Comparison of ENCODE assay signal across 7 cellular contexts in the genomic region with DNA sequence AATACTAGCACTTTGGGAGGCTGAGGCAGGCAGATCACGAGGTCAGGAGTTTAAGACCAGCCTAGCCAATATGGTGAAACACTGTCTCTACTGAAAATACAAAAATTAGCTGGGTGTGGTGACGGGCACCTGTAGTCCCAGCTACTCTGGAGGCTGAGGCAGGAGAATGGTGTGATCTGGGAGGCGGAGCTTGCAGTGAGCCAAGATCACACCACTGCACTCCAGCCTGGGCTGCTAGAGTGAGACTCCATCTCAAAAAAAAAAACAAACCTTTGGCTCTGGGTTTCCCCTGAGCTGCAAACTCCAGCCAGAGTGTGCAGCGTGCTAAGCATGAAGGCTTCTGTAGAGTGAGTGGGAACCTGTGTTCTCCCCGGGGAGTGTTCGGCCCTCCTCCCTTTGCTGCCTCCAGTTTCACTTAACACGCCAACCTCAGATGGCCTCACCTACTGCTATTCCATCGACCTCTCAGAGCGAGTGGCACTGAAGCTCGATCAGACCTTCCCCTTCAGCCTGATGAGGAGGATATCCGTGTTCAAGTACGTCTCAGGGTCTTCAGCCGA. TPM values are rescaled to one million over a fixed set of nuclear protein-coding genes. Genes with fewer than 3 reads are reported as not detected.
DNase-seq lines count a peak whose midpoint lies in the region; ATAC-seq and TF ChIP-seq lines count a peak whose summit lies in the region.
"Not testable (repeated sequence)": the region's sequence is repeated elsewhere in the genome, so short reads cannot be mapped to it uniquely, and the experiment has no call there.

No MANE protein-coding gene starts in this region.

- peaks cover 35 to 71% of the 10 kb centered on the region in 2 donors for H3K36me3 Mint-ChIP-seq in CD4-positive, alpha-beta memory T cell
- peaks cover 61% of the 10 kb centered on the region for H3K36me3 Mint-ChIP-seq in activated B cell treated with CpG ODN at 0.5 μM for 24 hours (ENCODE audit: low read depth)
- peaks cover 71% of the 10 kb centered on the region for H3K36me3 Mint-ChIP-seq in effector memory CD8-positive, alpha-beta T cell (ENCODE audit: insufficient read depth)
- peaks cover 31 to 42% of the 10 kb centered on the region in 2 donors for H3K36me3 Mint-ChIP-seq in stimulated activated naive B cell treated with anti-CD40 and anti-IgM and Interleukin-4, amounts not matched to agents 10 μg/mL and 1 μg/mL and 100 μg/mL, for 72 hours

- intact Hi-C loops in CD4-positive, alpha-beta memory T cell (cut with micrococcal nuclease); activated B cell treated with CpG ODN at 0.5 μM for 24 hours (cut with micrococcal nuclease): not testable (repeated sequence)

- not testable (repeated sequence) for H3K27ac ChIP-seq in CD4-positive, alpha-beta memory T cell (ENCODE audit: low read depth, low read length)

- peaks cover 20% of the 10 kb centered on the region for H3K4me1 ChIP-seq in CD4-positive, alpha-beta memory T cell (ENCODE audit: insufficient read depth, low read length)

- peak overlapping the region in 4 of 7 donors; percentile 6 to 67 (median 42) for H3K27ac Mint-ChIP-seq in CD4-positive, alpha-beta memory T cell
- H3K27ac Mint-ChIP-seq in activated B cell treated with CpG ODN at 0.5 μM for 24 hours = not testable (repeated sequence)
- peak overlapping the region; percentile 6 to 19 for H3K27ac Mint-ChIP-seq in effector memory CD8-positive, alpha-beta T cell
- peak overlapping the region; percentile 31 for H3K27ac Mint-ChIP-seq in stimulated activated naive B cell treated with anti-CD40 and anti-IgM and Interleukin-4, amounts not matched to agents 10 μg/mL and 1 μg/mL and 100 μg/mL, for 72 hours

- peaks cover 55% of the 10 kb centered on the region for H3K36me3 ChIP-seq in CD4-positive, alpha-beta memory T cell (ENCODE audit: insufficient read depth, low read length)

- POLR2A ChIA-PET in CD4-positive, alpha-beta memory T cell (lab: Charles Lee; ENCODE audit: partially characterized antibody) = not testable (repeated sequence)
- POLR2A ChIA-PET in activated B cell treated with CpG ODN at 0.5 μM for 24 hours (lab: Charles Lee) = interaction anchor here (1.1 kb wide), 1 partner anchor 33 kb away, joined by 3 read pairs; no protein-coding TSS in a partner anchor

- DNase-seq in CD4-positive, alpha-beta memory T cell; activated B cell treated with CpG ODN at 0.5 μM for 24 hours; effector memory CD8-positive, alpha-beta T cell: not testable (repeated sequence)
- peak; percentile 35 for DNase-seq in NCI-H2171 (lab: John Stamatoyannopoulos, UW)
- DNase-seq in stimulated activated naive B cell treated with anti-CD40 and anti-IgM and Interleukin-4, amounts not matched to agents 10 μg/mL and 1 μg/mL and 100 μg/mL, for 72 hours = peak; percentile 43

- ATAC-seq in GM18511 (IDR thresholded peaks at IDR 0.05; ENCODE audit: unreplicated experiment) (peak; percentile 44), HG02610 (IDR thresholded peaks at IDR 0.05; ENCODE audit: unreplicated experiment) (peak; percentile 58), activated B cell treated with CpG ODN at 0.5 μM for 24 hours (ENCODE audit: low read depth) (peak; percentile 8)
- ATAC-seq in effector memory CD8-positive, alpha-beta T cell (replicated peaks) = not testable (repeated sequence)
- ATAC-seq in stimulated activated naive B cell treated with anti-CD40 and anti-IgM and Interleukin-4, amounts not matched to agents 10 μg/mL and 1 μg/mL and 100 μg/mL, for 72 hours (replicated peaks) = peak; percentile 59 to 61

- H3K4me3 ChIP-seq in CD4-positive, alpha-beta memory T cell (ENCODE audit: low read length in 2 of 2) = not testable (repeated sequence)

- not testable (repeated sequence) for H3K27me3 ChIP-seq in CD4-positive, alpha-beta memory T cell (ENCODE audit: insufficient read depth, low read length)

- not testable (repeated sequence) for TF ChIP-seq CTCF in activated B cell treated with CpG ODN at 0.5 μM for 24 hours (IDR thresholded peaks at IDR 0.05)

- not testable (repeated sequence) for H3K27me3 Mint-ChIP-seq in CD4-positive, alpha-beta memory T cell; activated B cell treated with CpG ODN at 0.5 μM for 24 hours; effector memory CD8-positive, alpha-beta T cell; stimulated activated naive B cell treated with anti-CD40 and anti-IgM and Interleukin-4, amounts not matched to agents 10 μg/mL and 1 μg/mL and 100 μg/mL, for 72 hours

- H3K9me3 Mint-ChIP-seq in CD4-positive, alpha-beta memory T cell; activated B cell treated with CpG ODN at 0.5 μM for 24 hours; effector memory CD8-positive, alpha-beta T cell; stimulated activated naive B cell treated with anti-CD40 and anti-IgM and Interleukin-4, amounts not matched to agents 10 μg/mL and 1 μg/mL and 100 μg/mL, for 72 hours: not testable (repeated sequence)

- not testable (repeated sequence) for H3K9me3 ChIP-seq in CD4-positive, alpha-beta memory T cell (ENCODE audit: control insufficient read depth in 1 of 2, low read length in 2 of 2)

- CTCF ChIA-PET in CD4-positive, alpha-beta memory T cell (lab: Charles Lee; ENCODE audit: partially characterized antibody); activated B cell treated with CpG ODN at 0.5 μM for 24 hours (lab: Charles Lee): not testable (repeated sequence)

- H3K4me3 Mint-ChIP-seq in CD4-positive, alpha-beta memory T cell = peak overlapping the region in 1 of 8 donors; percentile 7
- H3K4me3 Mint-ChIP-seq in activated B cell treated with CpG ODN at 0.5 μM for 24 hours; effector memory CD8-positive, alpha-beta T cell: not testable (repeated sequence)
- H3K4me3 Mint-ChIP-seq in stimulated activated naive B cell treated with anti-CD40 and anti-IgM and Interleukin-4, amounts not matched to agents 10 μg/mL and 1 μg/mL and 100 μg/mL, for 72 hours = peak overlapping the region in 1 of 2 donors; percentile 14

- H3K4me1 Mint-ChIP-seq in CD4-positive, alpha-beta memory T cell = peaks cover 18 to 33% (median 27%) of the 10 kb centered on the region in 4 donors
- peaks cover 21% of the 10 kb centered on the region for H3K4me1 Mint-ChIP-seq in activated B cell treated with CpG ODN at 0.5 μM for 24 hours
- H3K4me1 Mint-ChIP-seq in effector memory CD8-positive, alpha-beta T cell (ENCODE audit: low read depth in 2 of 2) = peaks cover 23 to 31% of the 10 kb centered on the region in 2 donors
- H3K4me1 Mint-ChIP-seq in stimulated activated naive B cell treated with anti-CD40 and anti-IgM and Interleukin-4, amounts not matched to agents 10 μg/mL and 1 μg/mL and 100 μg/mL, for 72 hours = peaks cover 22 to 33% of the 10 kb centered on the region in 2 donors

RNA-seq across cellular contexts. Expression of a gene that starts 4.5 kb away (rescaled TPM):
- total RNA-seq in CD4-positive, alpha-beta memory T cell = 10 to 100 TPM; 47.1 to 53.2 TPM
- 100 to 1,000 TPM; 108 to 119 TPM for polyA plus RNA-seq in CD4-positive, alpha-beta memory T cell
- 28.4 and 32.8 TPM in 2 replicates for total RNA-seq in activated B cell treated with CpG ODN at 0.5 μM for 24 hours

RNA-seq across cellular contexts. Expression of a gene that starts 31.6 kb away (rescaled TPM):
- 10 to 100 TPM; 60.2 to 71.1 TPM for total RNA-seq in CD4-positive, alpha-beta memory T cell
- 10 to 100 TPM; 45.6 to 47.7 TPM for polyA plus RNA-seq in CD4-positive, alpha-beta memory T cell
- total RNA-seq in activated B cell treated with CpG ODN at 0.5 μM for 24 hours = 63.5 and 66.8 TPM in 2 replicates
